8 cellular contexts compared by ENCODE assay signal in genomic region chr9:131422241-131422792, GRCh38. TPM values are rescaled to one million over a fixed set of nuclear protein-coding genes. Genes with fewer than 3 reads are reported as not detected.
A peak's percentile ranks its signal among the peaks of the same experiment; 100 is the strongest.
DNase-seq lines count a peak whose midpoint lies in the region; ATAC-seq and TF ChIP-seq lines count a peak whose summit lies in the region.

No MANE protein-coding gene starts in this region.

- intact Hi-C loops in left ventricle myocardium inferior (cut with micrococcal nuclease), result no loop called here

- peaks cover 88% of the 10 kb centered on the region for H3K4me1 ChIP-seq in left ventricle myocardium inferior

- H3K27ac ChIP-seq in left ventricle myocardium inferior (replicated peaks), result peak overlapping the region; percentile 76

- peaks cover 62% of the 10 kb centered on the region for H3K36me3 Mint-ChIP-seq in activated CD8-positive, alpha-beta T cell treated with anti-CD3 and anti-CD28 coated beads, Interleukin-2, amount 10 ng/mL, durations not matched to agents 7 days and 5 days (ENCODE audit: low read depth)
- peaks cover 25 to 55% of the 10 kb centered on the region in 2 donors for H3K36me3 Mint-ChIP-seq in stimulated activated naive B cell treated with anti-CD40 and anti-IgM and Interleukin-4, amounts not matched to agents 10 μg/mL and 1 μg/mL and 100 μg/mL, for 72 hours

- peak; percentile 33 for DNase-seq in NCI-H748 (lab: John Stamatoyannopoulos, UW; ENCODE audit: unreplicated experiment)
- DNase-seq in NCI-H748 treated with DMSO at 0.1 percent for 48 hours (lab: John Stamatoyannopoulos, UW), result no peak
- DNase-seq in activated CD8-positive, alpha-beta T cell treated with anti-CD3 and anti-CD28 coated beads, Interleukin-2, amount 10 ng/mL, durations not matched to agents 7 days and 5 days, result no peak
- DNase-seq in left ventricle myocardium inferior, result peak; percentile 25
- no peak for DNase-seq in stimulated activated naive B cell treated with anti-CD40 and anti-IgM and Interleukin-4, amounts not matched to agents 10 μg/mL and 1 μg/mL and 100 μg/mL, for 72 hours
- DNase-seq in DMS79 treated with DMSO at 0.1 percent for 48 hours (lab: John Stamatoyannopoulos, UW), result no peak
- no peak for DNase-seq in LoVo (ENCODE audit: low spot score)

- H3K9me3 Mint-ChIP-seq in activated CD8-positive, alpha-beta T cell treated with anti-CD3 and anti-CD28 coated beads, Interleukin-2, amount 10 ng/mL, durations not matched to agents 7 days and 5 days (ENCODE audit: insufficient read depth), result no peaks in the 10 kb centered on the region
- H3K9me3 Mint-ChIP-seq in stimulated activated naive B cell treated with anti-CD40 and anti-IgM and Interleukin-4, amounts not matched to agents 10 μg/mL and 1 μg/mL and 100 μg/mL, for 72 hours, result no peaks in the 10 kb centered on the region

- CTCF ChIA-PET in activated CD8-positive, alpha-beta T cell treated with anti-CD3 and anti-CD28 coated beads, Interleukin-2, amount 10 ng/mL, durations not matched to agents 7 days and 5 days (lab: Charles Lee), result interaction anchor here (0.7 to 1.3 kb wide), 2 partner anchors 50 to 56 kb away, joined by 3 read pairs; no protein-coding TSS in a partner anchor

- H3K27me3 ChIP-seq in left ventricle myocardium inferior (ENCODE audit: low read depth), result no peaks in the 10 kb centered on the region

- no peaks in the 10 kb centered on the region for H3K9me3 ChIP-seq in left ventricle myocardium inferior (replicated peaks)

- no peak overlapping the region for H3K4me3 Mint-ChIP-seq in activated CD8-positive, alpha-beta T cell treated with anti-CD3 and anti-CD28 coated beads, Interleukin-2, amount 10 ng/mL, durations not matched to agents 7 days and 5 days
- no peak overlapping the region for H3K4me3 Mint-ChIP-seq in stimulated activated naive B cell treated with anti-CD40 and anti-IgM and Interleukin-4, amounts not matched to agents 10 μg/mL and 1 μg/mL and 100 μg/mL, for 72 hours

- H3K4me3 ChIP-seq in left ventricle myocardium inferior, result no peak overlapping the region

- no peaks in the 10 kb centered on the region for H3K27me3 Mint-ChIP-seq in activated CD8-positive, alpha-beta T cell treated with anti-CD3 and anti-CD28 coated beads, Interleukin-2, amount 10 ng/mL, durations not matched to agents 7 days and 5 days (ENCODE audit: low read depth)
- H3K27me3 Mint-ChIP-seq in stimulated activated naive B cell treated with anti-CD40 and anti-IgM and Interleukin-4, amounts not matched to agents 10 μg/mL and 1 μg/mL and 100 μg/mL, for 72 hours, result no peaks in the 10 kb centered on the region

- no peaks in the 10 kb centered on the region for H3K36me3 ChIP-seq in left ventricle myocardium inferior

- peaks cover 70% of the 10 kb centered on the region for H3K4me1 Mint-ChIP-seq in activated CD8-positive, alpha-beta T cell treated with anti-CD3 and anti-CD28 coated beads, Interleukin-2, amount 10 ng/mL, durations not matched to agents 7 days and 5 days (ENCODE audit: low read depth)
- H3K4me1 Mint-ChIP-seq in stimulated activated naive B cell treated with anti-CD40 and anti-IgM and Interleukin-4, amounts not matched to agents 10 μg/mL and 1 μg/mL and 100 μg/mL, for 72 hours, result peaks cover 53 to 77% of the 10 kb centered on the region in 2 donors

- POLR2A ChIA-PET in activated CD8-positive, alpha-beta T cell treated with anti-CD3 and anti-CD28 coated beads, Interleukin-2, amount 10 ng/mL, durations not matched to agents 7 days and 5 days (lab: Charles Lee), result interaction anchor here (1.3 kb wide), 1 partner anchor 24 kb away, joined by 3 read pairs; no protein-coding TSS in a partner anchor

- no peak for ATAC-seq in activated CD8-positive, alpha-beta T cell treated with anti-CD3 and anti-CD28 coated beads, Interleukin-2, amount 10 ng/mL, durations not matched to agents 7 days and 5 days
- no peak for ATAC-seq in stimulated activated naive B cell treated with anti-CD40 and anti-IgM and Interleukin-4, amounts not matched to agents 10 μg/mL and 1 μg/mL and 100 μg/mL, for 72 hours (replicated peaks)
- ATAC-seq in HG03280 (IDR thresholded peaks at IDR 0.05; ENCODE audit: unreplicated experiment), result no peak

- peak; percentile 55 for TF ChIP-seq CTCF in left ventricle myocardium inferior (IDR thresholded peaks at IDR 0.05; ENCODE audit: borderline replicate concordance)

- H3K27ac Mint-ChIP-seq in activated CD8-positive, alpha-beta T cell treated with anti-CD3 and anti-CD28 coated beads, Interleukin-2, amount 10 ng/mL, durations not matched to agents 7 days and 5 days, result peak overlapping the region; percentile 74
- H3K27ac Mint-ChIP-seq in stimulated activated naive B cell treated with anti-CD40 and anti-IgM and Interleukin-4, amounts not matched to agents 10 μg/mL and 1 μg/mL and 100 μg/mL, for 72 hours, result peak overlapping the region; percentile 65

RNA-seq across cellular contexts. Expression of gene PRRC2B, which starts 28.4 kb away (rescaled TPM):
- 100 to 1,000 TPM; 215 to 216 TPM for total RNA-seq in activated CD8-positive, alpha-beta T cell treated with anti-CD3 and anti-CD28 coated beads, Interleukin-2, amount 10 ng/mL, durations not matched to agents 7 days and 5 days
- total RNA-seq in left ventricle myocardium inferior, result 109 TPM

Comparison
In these comparisons a context has a peak if more than half of its experiments do, and no peak if none do; other contexts are left out.
1. DNase-seq: peak in NCI-H748 (single experiment) and left ventricle myocardium inferior (single experiment); none in NCI-H748 treated with DMSO at 0.1 percent for 48 hours (single experiment), activated CD8-positive, alpha-beta T cell treated with anti-CD3 and anti-CD28 coated beads, Interleukin-2, amount 10 ng/mL, durations not matched to agents 7 days and 5 days (single experiment), stimulated activated naive B cell treated with anti-CD40 and anti-IgM and Interleukin-4, amounts not matched to agents 10 μg/mL and 1 μg/mL and 100 μg/mL, for 72 hours (single experiment), DMS79 treated with DMSO at 0.1 percent for 48 hours (single experiment) and LoVo (single experiment).